ENCODE assay signal across 10 cellular contexts in genomic region chr14:74983343-74983742, GRCh38.
"Had no signal": no experiment of that assay in that cellular context is flagged by ENCODE, and none has a peak within 500 bp of the region (broad histone marks: within the 10 kb centered on the region; RNA-seq: fewer than 3 reads in every experiment).

No MANE protein-coding gene starts in this region.

- H3K4me2 ChIP-seq: hepatocyte had no signal

- H3K79me2 ChIP-seq: hepatocyte had no signal

- H3K9me3 ChIP-seq: right atrium auricular region, tibial nerve had no signal

- H3K36me3 ChIP-seq: right atrium auricular region, tibial nerve had no signal

- H3K4me3 ChIP-seq: hepatocyte, right atrium auricular region, tibial nerve had no signal

- H3K27me3 ChIP-seq: hepatocyte, right atrium auricular region, tibial nerve had no signal

- H2AFZ ChIP-seq: hepatocyte had no signal

- H3K27ac ChIP-seq: hepatocyte, right atrium auricular region had no signal

- DNase-seq: activated CD4-positive, alpha-beta T cell treated with anti-CD3 and anti-CD28 coated beads, Interleukin-2, amount 10 ng/mL, durations not matched to agents 7 days and 5 days; activated CD4-positive, CD25-positive, alpha-beta regulatory T cell; activated CD8-positive, alpha-beta memory T cell treated with anti-CD3 and anti-CD28 coated beads for 24 hours; activated effector memory CD4-positive, alpha-beta T cell treated with Interleukin-2 at 50 U/mL for 16 hours; midbrain; small intestine; T-helper 2 cell had no signal
